8 cellular contexts compared by ENCODE assay signal in the genomic region with DNA sequence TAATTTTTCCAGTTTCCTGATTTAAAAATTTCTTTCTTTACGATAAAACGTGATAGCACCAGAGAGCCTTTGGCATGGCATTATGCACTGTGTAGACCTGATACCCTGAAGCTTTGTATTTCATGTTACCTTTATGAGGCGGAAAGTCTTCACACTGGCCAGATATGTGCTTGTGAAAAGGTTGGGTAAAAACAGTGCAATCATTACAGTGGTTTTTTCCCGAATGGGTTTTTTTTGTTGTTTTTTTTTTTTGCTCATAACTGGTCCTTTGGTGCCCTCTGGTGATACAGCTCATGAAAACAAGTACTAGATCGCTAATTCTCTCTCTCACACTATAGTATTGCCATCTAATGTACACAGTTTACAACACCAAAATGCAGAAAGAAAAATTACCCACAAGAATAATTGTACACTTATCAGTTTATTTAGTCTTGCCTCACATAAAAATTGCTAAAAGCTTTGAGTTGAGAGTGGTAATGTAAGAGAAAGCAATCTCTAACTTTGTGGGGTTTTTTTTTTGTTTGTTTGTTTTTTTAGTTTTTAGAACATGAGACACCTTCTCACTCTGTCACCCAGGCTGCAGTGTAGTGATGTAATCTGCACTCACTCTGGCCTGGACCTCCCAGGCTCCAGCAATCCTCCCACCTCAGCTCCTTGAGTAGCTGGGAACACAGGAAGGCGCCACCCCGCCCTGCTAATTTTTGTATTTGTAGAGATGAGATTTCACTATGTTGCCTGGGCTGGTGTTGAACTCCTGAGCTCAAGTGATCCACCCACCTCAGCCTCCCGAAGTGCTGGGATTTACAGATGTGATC. TPM values are rescaled to one million over a fixed set of nuclear protein-coding genes. Genes with fewer than 3 reads are reported as not detected.
DNase-seq lines count a peak whose midpoint lies in the region; ATAC-seq and TF ChIP-seq lines count a peak whose summit lies in the region.

No MANE protein-coding gene starts in this region.

- peaks cover 5 to 8% of the 10 kb centered on the region in 2 donors for H3K4me1 Mint-ChIP-seq in natural killer cell treated with Interleukin-12 subunit alpha and Interleukin-12 subunit beta and Interleukin-15 and Interleukin-18, amount 100 ng/mL, for 72 hours (ENCODE audit: low read depth in 2 of 2)

- POLR2A ChIA-PET in RWPE1 (lab: Yijun Ruan, JAX; ENCODE audit: low non-redundant PET), result no interaction called here

- ATAC-seq in GM18505 (IDR thresholded peaks at IDR 0.05; ENCODE audit: unreplicated experiment) (peak; percentile 53), HG03175 (IDR thresholded peaks at IDR 0.05; ENCODE audit: unreplicated experiment) (peak; percentile 62), esophagus mucosa (peak; percentile 62), GM21737 (IDR thresholded peaks at IDR 0.05; ENCODE audit: unreplicated experiment) (no peak)
- ATAC-seq in natural killer cell treated with Interleukin-12 subunit alpha and Interleukin-12 subunit beta and Interleukin-15 and Interleukin-18, amount 100 ng/mL, for 72 hours, result peak; percentile 40 to 43

- H3K4me3 Mint-ChIP-seq in natural killer cell treated with Interleukin-12 subunit alpha and Interleukin-12 subunit beta and Interleukin-15 and Interleukin-18, amount 100 ng/mL, for 72 hours, result no peak overlapping the region

- no peaks in the 10 kb centered on the region for H3K27me3 Mint-ChIP-seq in natural killer cell treated with Interleukin-12 subunit alpha and Interleukin-12 subunit beta and Interleukin-15 and Interleukin-18, amount 100 ng/mL, for 72 hours

- no peak overlapping the region for H3K27ac ChIP-seq in RWPE1

- H3K9me3 Mint-ChIP-seq in natural killer cell treated with Interleukin-12 subunit alpha and Interleukin-12 subunit beta and Interleukin-15 and Interleukin-18, amount 100 ng/mL, for 72 hours, result peaks cover 5% of the 10 kb centered on the region

- peaks cover 7% of the 10 kb centered on the region for H3K36me3 Mint-ChIP-seq in natural killer cell treated with Interleukin-12 subunit alpha and Interleukin-12 subunit beta and Interleukin-15 and Interleukin-18, amount 100 ng/mL, for 72 hours

- CTCF ChIA-PET in RWPE1 (lab: Yijun Ruan, JAX), result interaction anchor here (0.6 to 1.3 kb wide), 11 partner anchors 64 to 1082 kb away, joined by 3 to 8 read pairs (median 3); no protein-coding TSS in a partner anchor

- no peak for TF ChIP-seq POLR2A in GM18505 (IDR thresholded peaks at IDR 0.05; ENCODE audit: borderline replicate concordance, extremely low read depth, insufficient read depth, insufficient read length)

- DNase-seq in AG20443 (ENCODE audit: low spot score), result peak; percentile 48
- DNase-seq in RWPE1 (ENCODE audit: low spot score), result peak; percentile 36
- DNase-seq in natural killer cell treated with Interleukin-12 subunit alpha and Interleukin-12 subunit beta and Interleukin-15 and Interleukin-18, amount 100 ng/mL, for 72 hours (ENCODE audit: low spot score), result no peak
- DNase-seq in stimulated activated CD4-positive, alpha-beta T cell treated with anti-CD3 and anti-CD28 coated beads, Interleukin-1b, Interleukin-23, amount 100 ng/mL, for 48 hours, result no peak

- no peak overlapping the region for H3K27ac Mint-ChIP-seq in natural killer cell treated with Interleukin-12 subunit alpha and Interleukin-12 subunit beta and Interleukin-15 and Interleukin-18, amount 100 ng/mL, for 72 hours

- peak; percentile 63 for TF ChIP-seq CTCF in RWPE1 (conservative IDR thresholded peaks at IDR 0.05; ENCODE audit: low read depth)

RNA-seq across cellular contexts. Expression of a gene that starts 21.3 kb away (rescaled TPM):
- 61.5 TPM for total RNA-seq in esophagus mucosa
- 100 to 1,000 TPM; 218 to 239 TPM for total RNA-seq in natural killer cell treated with Interleukin-12 subunit alpha and Interleukin-12 subunit beta and Interleukin-15 and Interleukin-18, amount 100 ng/mL, for 72 hours

Comparison
In these comparisons a context has a peak if more than half of its experiments do, and no peak if none do; other contexts are left out.
1. DNase-seq: peak in AG20443 (single experiment) and RWPE1 (single experiment); none in natural killer cell treated with Interleukin-12 subunit alpha and Interleukin-12 subunit beta and Interleukin-15 and Interleukin-18, amount 100 ng/mL, for 72 hours (single experiment) and stimulated activated CD4-positive, alpha-beta T cell treated with anti-CD3 and anti-CD28 coated beads, Interleukin-1b, Interleukin-23, amount 100 ng/mL, for 48 hours (single experiment).